ENCODE assay signal across 7 cellular contexts in genomic region chr15:68647361-68647760, GRCh38.
DNase-seq lines count a peak whose midpoint lies in the region; TF ChIP-seq lines count a peak whose summit lies in the region.
"Not testable (repeated sequence)": the region's sequence is repeated elsewhere in the genome, so short reads cannot be mapped to it uniquely, and the experiment has no call there.

No MANE protein-coding gene starts in this region.

- not testable (repeated sequence) for H3K27ac ChIP-seq in Peyer's patch, thyroid gland
- peak overlapping the region in 49 of 59 donors; percentile 5 to 90 (median 80) for H3K27ac ChIP-seq in dorsolateral prefrontal cortex

- not testable (repeated sequence) for H3K27me3 Mint-ChIP-seq in brain

- not testable (repeated sequence) for H3K4me3 ChIP-seq in Peyer's patch; dorsolateral prefrontal cortex; thyroid gland (replicated peaks in 1 of 3)

- not testable (repeated sequence) for H3K27me3 ChIP-seq in Peyer's patch, dorsolateral prefrontal cortex, thyroid gland

- DNase-seq in Peyer's patch = peak in 2 of 3 donors; percentile 2 to 8
- DNase-seq in dorsolateral prefrontal cortex = peak in 4 of 10 donors; percentile 1 to 23 (median 8)
- DNase-seq in islet precursor cell = peak; percentile 15
- DNase-seq in myocyte (ENCODE audit: low read depth) = peak; percentile 31
- DNase-seq in posterior vena cava (ENCODE audit: low spot score) = peak; percentile 24
- DNase-seq in thyroid gland = peak; percentile 39 to 52

- not testable (repeated sequence) for H3K4me1 ChIP-seq in Peyer's patch
- peaks cover 12% of the 10 kb centered on the region in 2 donors for H3K4me1 ChIP-seq in thyroid gland

- not testable (repeated sequence) for H3K4me3 Mint-ChIP-seq in brain

- not testable (repeated sequence) for TF ChIP-seq POLR2A in Peyer's patch (IDR thresholded peaks at IDR 0.05); thyroid gland (IDR thresholded peaks at IDR 0.05)

- intact Hi-C loops in dorsolateral prefrontal cortex (cut with DNase I); posterior vena cava (cut with DNase I); thyroid gland (cut with DNase I): not testable (repeated sequence)

- H3K9me3 Mint-ChIP-seq in brain = not testable (repeated sequence)

- not testable (repeated sequence) for H3K36me3 ChIP-seq in Peyer's patch, thyroid gland

- not testable (repeated sequence) for H3K9me3 ChIP-seq in Peyer's patch, thyroid gland

- H3K27ac Mint-ChIP-seq in brain = peak overlapping the region in 4 of 5 experiments; percentile 49 to 86 (median 70)

- peaks cover 68% of the 10 kb centered on the region for H3K4me1 Mint-ChIP-seq in brain

- peaks cover 19% of the 10 kb centered on the region for H3K36me3 Mint-ChIP-seq in brain

- TF ChIP-seq CTCF in Peyer's patch (IDR thresholded peaks at IDR 0.05); brain (conservative IDR thresholded peaks at IDR 0.05); dorsolateral prefrontal cortex (IDR thresholded peaks at IDR 0.05 in 54 of 56, conservative IDR thresholded peaks at IDR 0.05 in 2 of 56; ENCODE audit: low read depth in 1 of 56, partially characterized antibody in 56 of 56); thyroid gland (IDR thresholded peaks at IDR 0.05): not testable (repeated sequence)

- 44 to 62% methylated on average over 13 of the region's 13 CpGs for WGBS in thyroid gland, 2 donors
